In genomic region chr1:237270338-237270737, GRCh38 we compare ENCODE assay signal across 21 cellular contexts.
"Had no signal": no experiment of that assay in that cellular context is flagged by ENCODE, and none has a peak within 500 bp of the region (broad histone marks: within the 10 kb centered on the region; RNA-seq: fewer than 3 reads in every experiment).

No MANE protein-coding gene starts in this region.

- DNase-seq: activated CD4-positive, alpha-beta memory T cell treated with anti-CD3 and anti-CD28 coated beads for 36 hours; activated CD4-positive, alpha-beta T cell treated with anti-CD3 and anti-CD28 coated beads, Interleukin-2, amount 10 ng/mL, durations not matched to agents 7 days and 5 days; activated CD4-positive, CD25-positive, alpha-beta regulatory T cell; activated CD8-positive, alpha-beta memory T cell treated with anti-CD3 and anti-CD28 coated beads for 24 hours; activated gamma-delta T cell treated with Interleukin-2 at 50 U/mL for 16 hours; activated naive CD4-positive, alpha-beta T cell treated with anti-CD3 and anti-CD28 coated beads, Interleukin-2, amount 10 ng/mL, durations not matched to agents 7 days and 5 days; activated naive CD8-positive, alpha-beta T cell treated with anti-CD3 and anti-CD28 coated beads for 36 hours; activated T-cell treated with anti-CD3 and anti-CD28 coated beads, Interleukin-2, amount 50 U/mL, for 4 hours; KG1; NCI-H1092; NCI-H1436; NCI-H1694 treated with DMSO at 0.1 percent for 48 hours; NCI-H2029 treated with DMSO at 0.1 percent for 48 hours; NCI-H510A treated with DMSO at 0.1 percent for 48 hours; NCI-H69; PC-9; SHP77 treated with DMSO at 0.1 percent for 48 hours; T1000 had no signal

- H3K36me3 Mint-ChIP-seq: activated CD4-positive, alpha-beta memory T cell treated with anti-CD3 and anti-CD28 coated beads for 36 hours; activated naive CD4-positive, alpha-beta T cell treated with anti-CD3 and anti-CD28 coated beads, Interleukin-2, amount 10 ng/mL, durations not matched to agents 7 days and 5 days; activated naive CD8-positive, alpha-beta T cell treated with anti-CD3 and anti-CD28 coated beads for 36 hours; IgD-negative memory B cell had no signal

- FAIRE-seq: bronchial epithelial cell had no signal

- H3K27ac Mint-ChIP-seq: activated CD4-positive, alpha-beta memory T cell treated with anti-CD3 and anti-CD28 coated beads for 36 hours; activated CD4-positive, alpha-beta T cell treated with anti-CD3 and anti-CD28 coated beads, Interleukin-2, amount 10 ng/mL, durations not matched to agents 7 days and 5 days; activated naive CD4-positive, alpha-beta T cell treated with anti-CD3 and anti-CD28 coated beads, Interleukin-2, amount 10 ng/mL, durations not matched to agents 7 days and 5 days; activated naive CD8-positive, alpha-beta T cell treated with anti-CD3 and anti-CD28 coated beads for 36 hours; IgD-negative memory B cell; T-helper 1 cell treated with Interleukin-12 subunit alpha and Interleukin-12 subunit beta and Interleukin-4 antibody, amounts not matched to agents 30 μg/mL and 1 μg/mL, for 36 hours had no signal

- H3K4me3 Mint-ChIP-seq: activated CD4-positive, alpha-beta memory T cell treated with anti-CD3 and anti-CD28 coated beads for 36 hours; activated CD4-positive, alpha-beta T cell treated with anti-CD3 and anti-CD28 coated beads, Interleukin-2, amount 10 ng/mL, durations not matched to agents 7 days and 5 days; activated naive CD4-positive, alpha-beta T cell treated with anti-CD3 and anti-CD28 coated beads, Interleukin-2, amount 10 ng/mL, durations not matched to agents 7 days and 5 days; activated naive CD8-positive, alpha-beta T cell treated with anti-CD3 and anti-CD28 coated beads for 36 hours; activated T-cell treated with anti-CD3 and anti-CD28 coated beads, Interleukin-2, amount 50 U/mL, for 4 hours; IgD-negative memory B cell; T-helper 1 cell treated with Interleukin-12 subunit alpha and Interleukin-12 subunit beta and Interleukin-4 antibody, amounts not matched to agents 30 μg/mL and 1 μg/mL, for 36 hours had no signal

- H3K9me3 Mint-ChIP-seq: activated CD4-positive, alpha-beta memory T cell treated with anti-CD3 and anti-CD28 coated beads for 36 hours; activated CD4-positive, alpha-beta T cell treated with anti-CD3 and anti-CD28 coated beads, Interleukin-2, amount 10 ng/mL, durations not matched to agents 7 days and 5 days; activated naive CD4-positive, alpha-beta T cell treated with anti-CD3 and anti-CD28 coated beads, Interleukin-2, amount 10 ng/mL, durations not matched to agents 7 days and 5 days; activated naive CD8-positive, alpha-beta T cell treated with anti-CD3 and anti-CD28 coated beads for 36 hours; activated T-cell treated with anti-CD3 and anti-CD28 coated beads, Interleukin-2, amount 50 U/mL, for 4 hours; T-helper 1 cell treated with Interleukin-12 subunit alpha and Interleukin-12 subunit beta and Interleukin-4 antibody, amounts not matched to agents 30 μg/mL and 1 μg/mL, for 36 hours had no signal

- H3K27me3 Mint-ChIP-seq: activated naive CD4-positive, alpha-beta T cell treated with anti-CD3 and anti-CD28 coated beads, Interleukin-2, amount 10 ng/mL, durations not matched to agents 7 days and 5 days; IgD-negative memory B cell had no signal

- H3K4me1 Mint-ChIP-seq: activated CD4-positive, alpha-beta T cell treated with anti-CD3 and anti-CD28 coated beads, Interleukin-2, amount 10 ng/mL, durations not matched to agents 7 days and 5 days; activated naive CD4-positive, alpha-beta T cell treated with anti-CD3 and anti-CD28 coated beads, Interleukin-2, amount 10 ng/mL, durations not matched to agents 7 days and 5 days; activated naive CD8-positive, alpha-beta T cell treated with anti-CD3 and anti-CD28 coated beads for 36 hours had no signal
